In the genomic region with DNA sequence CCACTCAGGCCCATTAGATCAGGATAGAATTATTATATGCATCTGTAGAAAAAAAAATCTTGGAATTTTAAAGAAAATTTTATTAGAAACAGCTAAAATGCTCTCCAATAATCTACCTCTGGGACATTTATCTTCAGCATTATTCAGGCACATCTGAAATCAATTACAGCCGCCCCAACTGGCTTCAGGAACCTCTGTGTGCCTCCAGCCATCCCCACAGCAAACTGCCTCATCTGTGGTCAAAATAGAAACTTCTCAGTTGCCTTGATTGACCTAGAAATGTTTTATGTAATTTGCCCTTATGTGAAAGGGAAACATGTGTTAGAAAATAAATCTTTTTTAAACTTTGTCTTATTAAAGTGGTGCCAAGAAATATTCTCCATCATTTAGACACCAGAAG, we compare ENCODE assay signal across 26 cellular contexts.
DNase-seq lines count a peak whose midpoint lies in the region; ATAC-seq and TF ChIP-seq lines count a peak whose summit lies in the region.
"Had no signal": no experiment of that assay in that cellular context is flagged by ENCODE, and none has a peak within 500 bp of the region (broad histone marks: within the 10 kb centered on the region; RNA-seq: fewer than 3 reads in every experiment).

No MANE protein-coding gene starts in this region.

- H3K36me3 Mint-ChIP-seq in CD4-positive, alpha-beta T cell (ENCODE audit: low read depth): no peaks in the 10 kb centered on the region
- H3K36me3 Mint-ChIP-seq: activated CD4-positive, alpha-beta memory T cell treated with anti-CD3 and anti-CD28 coated beads for 36 hours; activated naive CD8-positive, alpha-beta T cell treated with anti-CD3 and anti-CD28 coated beads, Interleukin-2, amount 10 ng/mL, durations not matched to agents 7 days and 5 days; WTC11 had no signal

- H3K36me3 ChIP-seq in heart right ventricle: no peaks in the 10 kb centered on the region
- H3K36me3 ChIP-seq: BLaER1 treated with 17β-estradiol and CSF1 and Interleukin-3, amounts not matched to agents 10 nM and 100 nM; brain microvascular endothelial cell; lower lobe of right lung had no signal

- WGBS in heart right ventricle, 2 donors: 66 to 73% methylated on average over 1 of the region's 1 CpG

- intact Hi-C loops in left ventricle myocardium superior (cut with micrococcal nuclease) (no loop called here), heart right ventricle (cut with DNase I) (no loop called here)
- intact Hi-C loops in CD4-positive, alpha-beta T cell (cut with DNase I, micrococcal nuclease): no loop called here

- no peaks in the 10 kb centered on the region for H3K27me3 Mint-ChIP-seq in CD4-positive, alpha-beta T cell
- H3K27me3 Mint-ChIP-seq: activated CD4-positive, alpha-beta memory T cell treated with anti-CD3 and anti-CD28 coated beads for 36 hours; activated naive CD8-positive, alpha-beta T cell treated with anti-CD3 and anti-CD28 coated beads, Interleukin-2, amount 10 ng/mL, durations not matched to agents 7 days and 5 days had no signal

- H3K27ac ChIP-seq in heart right ventricle: peak overlapping the region in 1 of 10 donors; percentile 19
- H3K27ac ChIP-seq in CD4-positive, alpha-beta T cell (ENCODE audit: low read depth, low read length): no peak overlapping the region
- H3K27ac ChIP-seq: 22Rv1; BLaER1 treated with 17β-estradiol and CSF1 and Interleukin-3, amounts not matched to agents 10 nM and 100 nM; brain microvascular endothelial cell; HL-60; lower lobe of right lung; psoas muscle; RWPE1 had no signal

- CTCF ChIA-PET in CD4-positive, alpha-beta T cell (lab: Charles Lee): no interaction called here

- H3K4me3 Mint-ChIP-seq in CD4-positive, alpha-beta T cell: no peak overlapping the region
- H3K4me3 Mint-ChIP-seq: activated CD4-positive, alpha-beta memory T cell treated with anti-CD3 and anti-CD28 coated beads for 36 hours; activated naive CD8-positive, alpha-beta T cell treated with anti-CD3 and anti-CD28 coated beads, Interleukin-2, amount 10 ng/mL, durations not matched to agents 7 days and 5 days; WTC11 had no signal

- H3K4me1 Mint-ChIP-seq in CD4-positive, alpha-beta T cell (ENCODE audit: low read depth): no peaks in the 10 kb centered on the region
- H3K4me1 Mint-ChIP-seq: activated naive CD8-positive, alpha-beta T cell treated with anti-CD3 and anti-CD28 coated beads, Interleukin-2, amount 10 ng/mL, durations not matched to agents 7 days and 5 days; WTC11 had no signal

- no peaks in the 10 kb centered on the region for H3K9me3 Mint-ChIP-seq in CD4-positive, alpha-beta T cell
- H3K9me3 Mint-ChIP-seq: activated CD4-positive, alpha-beta memory T cell treated with anti-CD3 and anti-CD28 coated beads for 36 hours; activated naive CD8-positive, alpha-beta T cell treated with anti-CD3 and anti-CD28 coated beads, Interleukin-2, amount 10 ng/mL, durations not matched to agents 7 days and 5 days; WTC11 had no signal

- H3K4me1 ChIP-seq in heart right ventricle: peaks cover 0 to 6% (median 0%) of the 10 kb centered on the region in 9 donors
- H3K4me1 ChIP-seq: lower lobe of right lung, psoas muscle had no signal

- no peak overlapping the region for H3K27ac Mint-ChIP-seq in CD4-positive, alpha-beta T cell
- H3K27ac Mint-ChIP-seq: activated CD4-positive, alpha-beta memory T cell treated with anti-CD3 and anti-CD28 coated beads for 36 hours; activated naive CD8-positive, alpha-beta T cell treated with anti-CD3 and anti-CD28 coated beads, Interleukin-2, amount 10 ng/mL, durations not matched to agents 7 days and 5 days; WTC11 had no signal

- POLR2A ChIA-PET in CD4-positive, alpha-beta T cell (lab: Charles Lee): no interaction called here

- DNase-seq in left ventricle myocardium superior: no peak
- DNase-seq in heart right ventricle: no peak
- peak; percentile 92 for DNase-seq in fibroblast of peridontal ligament (ENCODE audit: extremely low read depth)
- no peak for DNase-seq in activated CD4-positive, alpha-beta T cell treated with anti-CD3 and anti-CD28 coated beads, Interleukin-2, amount 50 U/mL, for 4 hours
- no peak for DNase-seq in CD4-positive, alpha-beta T cell
- no peak for DNase-seq in activated CD8-positive, alpha-beta memory T cell treated with anti-CD3 and anti-CD28 coated beads, Interleukin-2, amount 50 U/mL, for 4 hours
- DNase-seq: activated CD4-positive, alpha-beta memory T cell treated with anti-CD3 and anti-CD28 coated beads for 36 hours; activated naive CD8-positive, alpha-beta T cell treated with anti-CD3 and anti-CD28 coated beads, Interleukin-2, amount 10 ng/mL, durations not matched to agents 7 days and 5 days; brain microvascular endothelial cell; effector memory CD4-positive, alpha-beta T cell; glutamatergic neuron; lower lobe of right lung; NCI-H1092; NCI-H1930; NCI-H748 treated with DMSO at 0.1 percent for 48 hours; psoas muscle; trophoblast cell had no signal

- TF ChIP-seq CTCF in heart right ventricle (IDR thresholded peaks at IDR 0.05): no peak
- TF ChIP-seq CTCF in CD4-positive, alpha-beta T cell (IDR thresholded peaks at IDR 0.05): no peak

- no peaks in the 10 kb centered on the region for H3K9me3 ChIP-seq in heart right ventricle
- H3K9me3 ChIP-seq in CD4-positive, alpha-beta T cell (ENCODE audit: control insufficient read depth, low read length): no peaks in the 10 kb centered on the region
- H3K9me3 ChIP-seq: BLaER1 treated with 17β-estradiol and CSF1 and Interleukin-3, amounts not matched to agents 10 nM and 100 nM; lower lobe of right lung; psoas muscle had no signal

- H3K27me3 ChIP-seq in heart right ventricle: no peaks in the 10 kb centered on the region
- no peaks in the 10 kb centered on the region for H3K27me3 ChIP-seq in CD4-positive, alpha-beta T cell (ENCODE audit: control insufficient read depth, insufficient read depth, low read length)
- H3K27me3 ChIP-seq: BLaER1 treated with 17β-estradiol and CSF1 and Interleukin-3, amounts not matched to agents 10 nM and 100 nM; brain microvascular endothelial cell had no signal

- ATAC-seq in left ventricle myocardium superior (peak; percentile 43), heart right ventricle (no peak), SK-N-SH treated with all-trans-retinoic acid at 6 μM for 48 hours (peak; percentile 91), HG02938 (IDR thresholded peaks at IDR 0.05; ENCODE audit: unreplicated experiment) (no peak)
- no peak for ATAC-seq in CD4-positive, alpha-beta T cell (ENCODE audit: poor library complexity)
- ATAC-seq: esophagus mucosa, HepG2, lower lobe of right lung, psoas muscle, WTC11 had no signal

- H3K4me3 ChIP-seq in heart right ventricle: no peak overlapping the region
- H3K4me3 ChIP-seq: BLaER1 treated with 17β-estradiol and CSF1 and Interleukin-3, amounts not matched to agents 10 nM and 100 nM; lower lobe of right lung; psoas muscle had no signal

TF ChIP-seq in SK-N-SH treated with all-trans-retinoic acid at 6 μM for 48 hours, 23 proteins besides CTCF, POLR2A, EP300 and RAD21:
- TF ChIP-seq TCF4 (CRISPR knock-in tag; IDR thresholded peaks at IDR 0.05; ENCODE audit: borderline replicate concordance): peak; percentile 75
- TF ChIP-seq ZFP3 (CRISPR knock-in tag; IDR thresholded peaks at IDR 0.05): no peak
- TF ChIP-seq RARB (CRISPR knock-in tag; IDR thresholded peaks at IDR 0.05): no peak
- no peak for TF ChIP-seq TOX (CRISPR knock-in tag; IDR thresholded peaks at IDR 0.05; ENCODE audit: borderline replicate concordance)
- no peak for TF ChIP-seq ZNF8 (CRISPR knock-in tag; IDR thresholded peaks at IDR 0.05)
- no peak for TF ChIP-seq GLIS3 (CRISPR knock-in tag; IDR thresholded peaks at IDR 0.05)
- no peak for TF ChIP-seq ESRRG (CRISPR knock-in tag; IDR thresholded peaks at IDR 0.05)

Comparison
In these comparisons a context has a peak if more than half of its experiments do, and no peak if none do; other contexts are left out.
1. ATAC-seq: peak in left ventricle myocardium superior (single experiment) and SK-N-SH treated with all-trans-retinoic acid at 6 μM for 48 hours (single experiment); none in heart right ventricle (0 of 8), HG02938 (single experiment) and CD4-positive, alpha-beta T cell (single experiment).